Comparison of ENCODE assay signal across 29 cellular contexts in the genomic region with DNA sequence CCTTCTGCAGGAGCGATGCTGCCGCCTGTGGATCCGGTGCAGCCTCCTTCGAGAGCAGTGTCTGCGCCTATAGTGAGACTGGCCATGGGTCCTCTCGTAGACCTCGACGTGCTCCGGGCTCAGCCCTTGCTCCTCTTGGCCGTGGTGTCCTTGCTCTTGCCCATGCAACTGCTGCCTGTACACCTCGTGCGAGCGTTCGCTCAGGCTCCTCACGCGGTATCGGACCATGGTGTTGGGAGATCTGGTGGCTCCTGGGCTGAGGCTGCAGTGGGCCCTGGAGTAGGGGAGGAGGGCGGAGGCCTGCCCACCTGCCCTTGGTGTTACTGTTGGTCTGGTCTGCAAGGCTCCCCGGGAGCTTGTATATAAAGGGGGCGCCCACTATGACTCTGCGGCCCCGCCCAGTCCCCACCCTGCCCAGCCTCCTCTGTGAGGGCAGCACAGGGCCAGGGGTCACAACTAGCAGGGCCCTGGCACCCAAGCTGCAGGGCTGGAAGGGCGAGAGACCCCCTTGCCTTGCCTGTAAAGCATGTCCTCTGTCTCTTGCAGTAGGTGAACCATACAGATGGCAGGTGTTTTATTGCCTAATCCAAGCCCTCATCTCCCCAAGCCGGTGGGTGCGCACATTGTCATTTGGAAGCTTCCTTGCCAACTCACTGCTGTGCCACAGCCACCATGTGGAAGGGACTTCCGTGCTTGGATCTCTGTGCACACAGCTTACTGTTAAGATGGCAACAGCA. TPM values are rescaled to one million over a fixed set of nuclear protein-coding genes. Genes with fewer than 3 reads are reported as not detected.
DNase-seq lines count a peak whose midpoint lies in the region; ATAC-seq, FAIRE-seq and TF ChIP-seq lines count a peak whose summit lies in the region.
"Had no signal": no experiment of that assay in that cellular context is flagged by ENCODE, and none has a peak within 500 bp of the region (broad histone marks: within the 10 kb centered on the region; RNA-seq: fewer than 3 reads in every experiment).

Gene PRM2, minus strand, starts transcription at position 338 of the 737 bp plus-strand sequence. Its CDS starts 110 bp downstream, at position 228.

- H3K23ac ChIP-seq in neuronal stem cell (ENCODE audit: low read depth, low read length, poor library complexity), result no peak within 1 kb of the TSS

- POLR2A ChIA-PET in HepG2 (lab: Yijun Ruan, JAX), result interaction anchor here (0.8 to 14.0 kb wide), 6 partner anchors 19 to 136 kb away, joined by 3 to 351 read pairs (median 4); partner anchors contain the start of gene SOCS1
- POLR2A ChIA-PET in WTC11 (lab: Charles Lee), result interaction anchor here (0.6 kb wide), 1 partner anchor 38 kb away, joined by 3 read pairs; no protein-coding TSS in a partner anchor

- H2BK120ac ChIP-seq in neuronal stem cell (ENCODE audit: low read depth, low read length), result no peak within 1 kb of the TSS

- peaks cover 8% of the 10 kb centered on the region for H3K9me3 Mint-ChIP-seq in WTC11
- H3K9me3 Mint-ChIP-seq: CD8-positive, alpha-beta T cell had no signal

- DNase-seq in HepG2 (ENCODE audit: low spot score), result no peak
- no peak for DNase-seq in right lobe of liver
- no peak for DNase-seq in WTC11 (ENCODE audit: low spot score)
- no peak for DNase-seq in neuronal stem cell (ENCODE audit: low spot score)
- no peak for DNase-seq in SHP77 treated with DMSO at 0.1 percent for 48 hours (lab: John Stamatoyannopoulos, UW)
- DNase-seq in AML-193 (lab: John Stamatoyannopoulos, UW), result no peak
- DNase-seq: C1 segment of cervical spinal cord; CD8-positive, alpha-beta T cell; DMS 273 treated with DMSO at 0.1 percent for 48 hours; DMS79; EL; GDM1; Karpas-422; NCI-H1092; NCI-H1417 treated with DMSO at 0.1 percent for 48 hours; NCI-H187; NCI-H2081 treated with DMSO at 0.1 percent for 48 hours; NCI-H446; NCI-H524 treated with DMSO at 0.1 percent for 48 hours; NCI-H774; PC-9; Right ventricle myocardium superior had no signal

- CTCF ChIA-PET in HepG2 (lab: Yijun Ruan, JAX; ENCODE audit: low intra/inter-chr PET ratio, low total read pairs), result no interaction called here
- CTCF ChIA-PET in WTC11 (lab: Charles Lee), result interaction anchor here (0.7 to 3.5 kb wide), 5 partner anchors 15 to 95 kb away, joined by 3 to 14 read pairs (median 7); partner anchors contain the start of gene SOCS1

- H3K9me3 ChIP-seq in HepG2 (ENCODE audit: low read length), result no peaks in the 10 kb centered on the region
- H3K9me3 ChIP-seq in right lobe of liver, result no peaks in the 10 kb centered on the region
- no peaks in the 10 kb centered on the region for H3K9me3 ChIP-seq in neuronal stem cell (replicated peaks in 1 of 2; ENCODE audit: control insufficient read depth in 2 of 2, insufficient read depth in 1 of 2, low read depth in 1 of 2, low read length in 2 of 2)
- H3K9me3 ChIP-seq: A549 had no signal

- H3K4me2 ChIP-seq in HepG2 (ENCODE audit: low read depth, low read length) (no peak within 1 kb of the TSS), neuronal stem cell (ENCODE audit: insufficient read depth, low read length, poor library complexity, severe bottlenecking) (no peak within 1 kb of the TSS)
- H3K4me2 ChIP-seq: A549, PC-9 had no signal

- no peak for TF ChIP-seq CTCF in HepG2 (CRISPR knock-in tag; IDR thresholded peaks at IDR 0.05)
- TF ChIP-seq CTCF in right lobe of liver (IDR thresholded peaks at IDR 0.05), result no peak
- no peak for TF ChIP-seq CTCF in WTC11 (IDR thresholded peaks at IDR 0.05)

- in situ Hi-C loops in HepG2 (cut with HindIII; ENCODE audit: extremely low pct_ligation_motif_present, low pct_unique_long_range_greater_than_20kb), result no loop called here

- H3K27ac Mint-ChIP-seq in WTC11, result no peak within 1 kb of the TSS
- H3K27ac Mint-ChIP-seq: CD8-positive, alpha-beta T cell had no signal

- H4K91ac ChIP-seq in neuronal stem cell (ENCODE audit: low read depth, low read length, poor library complexity), result no peak within 1 kb of the TSS

- H4K20me1 ChIP-seq in HepG2 (ENCODE audit: insufficient read depth, low read length), result no peaks in the 10 kb centered on the region

- peaks cover 98% of the 10 kb centered on the region for H3K4me1 ChIP-seq in HepG2 (ENCODE audit: insufficient read depth, low read length)
- H3K4me1 ChIP-seq in right lobe of liver, result peaks cover 0 to 16% (median 2%) of the 10 kb centered on the region in 4 donors
- H3K4me1 ChIP-seq in neuronal stem cell (ENCODE audit: control insufficient read depth in 2 of 2, insufficient read depth in 1 of 2, low read depth in 1 of 2, low read length in 2 of 2), result peaks cover 6 to 10% of the 10 kb centered on the region in 2 donors
- H3K4me1 ChIP-seq: A549 had no signal

- H3K27me3 ChIP-seq in HepG2 (ENCODE audit: control insufficient read depth in 1 of 2, insufficient read depth in 2 of 2, low read length in 2 of 2) (no peaks in the 10 kb centered on the region), right lobe of liver (no peaks in the 10 kb centered on the region), neuronal stem cell (ENCODE audit: control insufficient read depth in 3 of 3, insufficient read depth in 3 of 3, low read depth in 1 of 3, low read length in 3 of 3) (no peaks in the 10 kb centered on the region)

- peak within 1 kb of the TSS; percentile 65 for H3K14ac ChIP-seq in neuronal stem cell (ENCODE audit: low read length)

- no peak within 1 kb of the TSS for H4K8ac ChIP-seq in neuronal stem cell (ENCODE audit: low read depth, low read length)

- TF ChIP-seq POLR2A in HepG2 (IDR thresholded peaks at IDR 0.05; ENCODE audit: insufficient read depth in 1 of 2, low read depth in 2 of 2, low read length in 2 of 2), result no peak
- TF ChIP-seq POLR2A in right lobe of liver (IDR thresholded peaks at IDR 0.05), result no peak

- H3K4ac ChIP-seq in neuronal stem cell (ENCODE audit: low read length), result no peak within 1 kb of the TSS

- intact Hi-C loops in HepG2 (cut with micrococcal nuclease; ENCODE audit: unreplicated experiment), result no loop called here
- intact Hi-C loops in right lobe of liver (cut with DNase I), result no loop called here

- H3K4me3 Mint-ChIP-seq in WTC11, result no peak within 1 kb of the TSS
- H3K4me3 Mint-ChIP-seq: CD8-positive, alpha-beta T cell had no signal

- no peaks in the 10 kb centered on the region for H3K79me2 ChIP-seq in HepG2 (ENCODE audit: insufficient read depth, low read length)

- H2BK5ac ChIP-seq in neuronal stem cell (ENCODE audit: low read length), result no peak within 1 kb of the TSS

- H2AFZ ChIP-seq in HepG2 (ENCODE audit: low read length), result no peak within 1 kb of the TSS
- H2AFZ ChIP-seq in neuronal stem cell (ENCODE audit: low read length), result no peak within 1 kb of the TSS
- H2AFZ ChIP-seq: PC-9 had no signal

- no peak within 1 kb of the TSS; the same call in 1 of the 2 replicates for H3K9ac ChIP-seq in HepG2 (ENCODE audit: insufficient read depth, low read depth, low read length)
- peak within 1 kb of the TSS; percentile 33 for H3K9ac ChIP-seq in neuronal stem cell (ENCODE audit: low read depth, low read length, poor library complexity)

- H3K36me3 ChIP-seq in HepG2 (replicated peaks in 1 of 2; ENCODE audit: control insufficient read depth in 1 of 2, insufficient read depth in 2 of 2, low read length in 2 of 2) (no peaks in the 10 kb centered on the region), right lobe of liver (no peaks in the 10 kb centered on the region), neuronal stem cell (replicated peaks in 1 of 2; ENCODE audit: control insufficient read depth in 2 of 2, insufficient read depth in 2 of 2, low read length in 2 of 2) (no peaks in the 10 kb centered on the region)

- no peak for ATAC-seq in HepG2
- no peak for ATAC-seq in right lobe of liver
- peak; percentile 40 for ATAC-seq in WTC11
- ATAC-seq in GM21737 (IDR thresholded peaks at IDR 0.05; ENCODE audit: unreplicated experiment), result no peak
- ATAC-seq: A549; CD8-positive, alpha-beta T cell; GM12878 had no signal

- H3K27ac ChIP-seq in HepG2 (ENCODE audit: extremely low read length, insufficient read depth, low read length), result peak within 1 kb of the TSS; percentile 97
- no peak within 1 kb of the TSS for H3K27ac ChIP-seq in right lobe of liver
- no peak within 1 kb of the TSS for H3K27ac ChIP-seq in neuronal stem cell (replicated peaks; ENCODE audit: low read length)
- H3K27ac ChIP-seq: A549, HL-60, PC-9 had no signal

- no peak for FAIRE-seq in HepG2 (lab: Jason Lieb, UNC)
- FAIRE-seq: A549, GM12878, H54 had no signal

- no peaks in the 10 kb centered on the region for H3K79me1 ChIP-seq in neuronal stem cell (ENCODE audit: low read depth, low read length)

- TF ChIP-seq RAD21 in HepG2 (CRISPR knock-in tag; IDR thresholded peaks at IDR 0.05), result no peak

- H3K4me3 ChIP-seq in HepG2 (replicated peaks in 1 of 3; ENCODE audit: insufficient read depth in 1 of 3, low read depth in 2 of 3, low read length in 3 of 3) (no peak within 1 kb of the TSS), right lobe of liver (no peak within 1 kb of the TSS), neuronal stem cell (ENCODE audit: low read length in 2 of 2) (no peak within 1 kb of the TSS)
- H3K4me3 ChIP-seq: A549, GM12878, PC-9 had no signal

- H3K36me3 Mint-ChIP-seq in WTC11, result no peaks in the 10 kb centered on the region
- H3K36me3 Mint-ChIP-seq: CD8-positive, alpha-beta T cell had no signal

- no peak for TF ChIP-seq EP300 in HepG2 (IDR thresholded peaks at IDR 0.05; ENCODE audit: low read depth in 2 of 2, low read length in 2 of 2)
- no peak; the same call in 1 of the 2 replicates for TF ChIP-seq EP300 in HepG2 (CRISPR knock-in tag; IDR thresholded peaks at IDR 0.05; ENCODE audit: borderline replicate concordance)

- no TSS peak for BruUV-seq in HepG2 (replicated peaks; lab: Mats Ljungman, UMichigan)

- peak within 1 kb of the TSS; percentile 55 for H3K18ac ChIP-seq in neuronal stem cell (ENCODE audit: low read length)

- peak within 1 kb of the TSS; percentile 7 for H2BK12ac ChIP-seq in neuronal stem cell (ENCODE audit: low read length)

- no peaks in the 10 kb centered on the region; the same call in 1 of the 2 replicates for H3K27me3 Mint-ChIP-seq in WTC11 (ENCODE audit: low read depth)

- peak within 1 kb of the TSS; percentile 37 for H2AK5ac ChIP-seq in neuronal stem cell (ENCODE audit: low read depth, low read length)

- H2BK15ac ChIP-seq in neuronal stem cell (ENCODE audit: low read length), result no peak within 1 kb of the TSS

- H3K4me1 Mint-ChIP-seq in WTC11, result peaks cover 14% of the 10 kb centered on the region

- WGBS in HepG2 (ENCODE audit: low lambda C conversion rate), result 98% methylated on average over 26 of the region's 26 CpGs
- WGBS in right lobe of liver (ENCODE audit: insufficient coverage, low coverage, low lambda C conversion rate, missing lambda C conversion rate), result 63% methylated on average over 1 of the region's 26 CpGs
- WGBS in neuronal stem cell (ENCODE audit: extremely low coverage in 2 of 2, insufficient read length in 2 of 2, insufficient replicate concordance in 1 of 2), 2 donors, result no CpG with 5 or more reads among the region's 26 CpGs

RNA-seq across cellular contexts. Expression of gene PRM2, which starts in this region (rescaled TPM):
- not detected in 2 replicates for total RNA-seq in HepG2 (2016; rRNA removed; fragmentation: Illumina TruSeq; extraction: Trizol)
- total RNA-seq in HepG2 (2016; cell fraction: cytosol; rRNA removed; fragmentation: Illumina TruSeq; extraction: Trizol; ENCODE audit: low read depth), result 0.61 TPM in 1 of 2 replicates, not detected in the other
- not detected in 2 replicates for total RNA-seq in HepG2 (2016; cell fraction: insoluble cytoplasmic fraction; rRNA removed; fragmentation: Illumina TruSeq; extraction: Trizol)
- total RNA-seq in HepG2 (2016; cell fraction: membrane; rRNA removed; fragmentation: Illumina TruSeq; extraction: Trizol), result 0.28 and 0.52 TPM in 2 replicates
- total RNA-seq in HepG2 (2016; cell fraction: nucleus; rRNA removed; fragmentation: Illumina TruSeq; extraction: Trizol), result not detected in 2 replicates
- 0.54 TPM in 1 of 2 replicates, not detected in the other for polyA plus RNA-seq in HepG2 (2011; rRNA removed)
- polyA plus RNA-seq in HepG2 (2011; cell fraction: cytosol; rRNA removed), result 0.19 and 0.26 TPM in 2 replicates
- not detected in 2 replicates for polyA plus RNA-seq in HepG2 (2011; cell fraction: nucleus; rRNA removed)
- not detected in 2 replicates for polyA plus RNA-seq in HepG2 (2012)
- 1.6 and 2.0 TPM in 2 replicates for polyA plus RNA-seq in HepG2 (2016; cell fraction: cytosol; fragmentation: Illumina TruSeq; extraction: Trizol; ENCODE audit: low read depth)
- 0.56 TPM in 1 of 2 replicates, not detected in the other for polyA plus RNA-seq in HepG2 (2016; cell fraction: insoluble cytoplasmic fraction; fragmentation: Illumina TruSeq; extraction: Trizol; ENCODE audit: low read depth)
- 0.55 and 0.73 TPM in 2 replicates for polyA plus RNA-seq in HepG2 (2016; cell fraction: membrane; fragmentation: Illumina TruSeq; extraction: Trizol; ENCODE audit: low read depth)
- not detected in 2 replicates for polyA plus RNA-seq in HepG2 (2016; cell fraction: nucleus; fragmentation: Illumina TruSeq; extraction: Trizol; ENCODE audit: insufficient read depth, low read depth)
- polyA minus RNA-seq in HepG2 (2011; rRNA and poly(A)+ RNA removed; ENCODE audit: low replicate concordance), result not detected in 2 replicates
- not detected in 2 replicates for polyA minus RNA-seq in HepG2 (2011; cell fraction: cytosol; rRNA and poly(A)+ RNA removed)
- polyA minus RNA-seq in HepG2 (2011; cell fraction: nucleus; rRNA and poly(A)+ RNA removed), result not detected in 2 replicates
- total RNA-seq in right lobe of liver, result not detected
- total RNA-seq in WTC11 (2021), result not detected in 3 replicates
- not detected for polyA plus RNA-seq in neuronal stem cell (2013, experiment 1 of 2)
- polyA plus RNA-seq in neuronal stem cell (2013, experiment 2 of 2), result not detected
- total RNA-seq: CD8-positive, alpha-beta T cell; GM12878; PC-9; Right ventricle myocardium superior; RPMI7951; SK-MEL-5 had no signal
- polyA plus RNA-seq: A549, GM12878 had no signal

Comparison
In these comparisons a context has a peak if more than half of its experiments do, and no peak if none do; other contexts are left out.
1. Peak in ATAC-seq in WTC11; RNA of the gene not detected or under 1 TPM.
2. Of the 50 proteins assayed by ChIP-seq in both HepG2 and WTC11: peak only in HepG2: GABPB1 and JUN; only in WTC11: none; in both: none; in neither: 48.